ENCODE assay signal across 8 cellular contexts in genomic region chr19:52398091-52398461, GRCh38. TPM values are rescaled to one million over a fixed set of nuclear protein-coding genes. Genes with fewer than 3 reads are reported as not detected.
DNase-seq lines count a peak whose midpoint lies in the region; ATAC-seq and TF ChIP-seq lines count a peak whose summit lies in the region.

No MANE protein-coding gene starts in this region.

- H3K9me3 ChIP-seq in DOHH2 (ENCODE audit: control insufficient read depth, insufficient read depth, low read length) (peaks cover 27% of the 10 kb centered on the region; the same call in 1 of the 2 replicates), iPS DF 6.9 (ENCODE audit: control insufficient read depth, insufficient read depth, low read length) (no peaks in the 10 kb centered on the region)

- no peak for TF ChIP-seq CTCF in DOHH2 (IDR thresholded peaks at IDR 0.05; ENCODE audit: low read depth, low read length, poor library complexity, severe bottlenecking)

- H3K4me3 ChIP-seq in DOHH2 (ENCODE audit: low read length) (peak overlapping the region; percentile 74), iPS DF 6.9 (ENCODE audit: low read length) (peak overlapping the region; percentile 70; the same call in 1 of the 2 replicates)

- peaks cover 60% of the 10 kb centered on the region for H3K36me3 Mint-ChIP-seq in activated naive CD8-positive, alpha-beta T cell treated with anti-CD3 and anti-CD28 coated beads, Interleukin-2, amount 10 ng/mL, durations not matched to agents 7 days and 5 days
- H3K36me3 Mint-ChIP-seq in stimulated activated effector memory CD8-positive, alpha-beta T cell treated with anti-CD3 and anti-CD28 coated beads, Interleukin-12 subunit alpha, Interleukin-12 subunit beta, amount 100 ng/mL, for 72 hours = peaks cover 35% of the 10 kb centered on the region

- H3K4me2 ChIP-seq in DOHH2 (ENCODE audit: low read length) = peak overlapping the region; percentile 66

- H3K9me3 Mint-ChIP-seq in activated naive CD8-positive, alpha-beta T cell treated with anti-CD3 and anti-CD28 coated beads, Interleukin-2, amount 10 ng/mL, durations not matched to agents 7 days and 5 days = peaks cover 42% of the 10 kb centered on the region
- peaks cover 20% of the 10 kb centered on the region for H3K9me3 Mint-ChIP-seq in stimulated activated effector memory CD8-positive, alpha-beta T cell treated with anti-CD3 and anti-CD28 coated beads, Interleukin-12 subunit alpha, Interleukin-12 subunit beta, amount 100 ng/mL, for 72 hours

- no peaks in the 10 kb centered on the region for H3K9me2 ChIP-seq in DOHH2 (replicated peaks; ENCODE audit: control insufficient read depth, low read length)

- H4K20me1 ChIP-seq in DOHH2 (ENCODE audit: control insufficient read depth, insufficient read depth, low read depth, low read length) = no peaks in the 10 kb centered on the region

- no peaks in the 10 kb centered on the region for H3F3A ChIP-seq in DOHH2 (ENCODE audit: control insufficient read depth, insufficient read depth)

- H3K4me3 Mint-ChIP-seq in activated naive CD8-positive, alpha-beta T cell treated with anti-CD3 and anti-CD28 coated beads, Interleukin-2, amount 10 ng/mL, durations not matched to agents 7 days and 5 days = peak overlapping the region; percentile 90
- peak overlapping the region; percentile 78 for H3K4me3 Mint-ChIP-seq in stimulated activated effector memory CD8-positive, alpha-beta T cell treated with anti-CD3 and anti-CD28 coated beads, Interleukin-12 subunit alpha, Interleukin-12 subunit beta, amount 100 ng/mL, for 72 hours

- no peak for DNase-seq in activated naive CD8-positive, alpha-beta T cell treated with anti-CD3 and anti-CD28 coated beads, Interleukin-2, amount 10 ng/mL, durations not matched to agents 7 days and 5 days
- no peak for DNase-seq in iPS DF 6.9 (ENCODE audit: low read depth, low spot score)
- DNase-seq in stimulated activated effector memory CD8-positive, alpha-beta T cell treated with anti-CD3 and anti-CD28 coated beads, Interleukin-12 subunit alpha, Interleukin-12 subunit beta, amount 100 ng/mL, for 72 hours (ENCODE audit: low spot score in 2 of 2) = no peak
- no peak for DNase-seq in NOMO-1 treated with dmso at 0.1 percent for 144 hours (lab: John Stamatoyannopoulos, UW; ENCODE audit: unreplicated experiment)
- no peak for DNase-seq in HT-29 (ENCODE audit: low spot score)

- no peaks in the 10 kb centered on the region for H3K27me3 ChIP-seq in DOHH2 (ENCODE audit: control insufficient read depth, low read length)
- H3K27me3 ChIP-seq in iPS DF 6.9 (ENCODE audit: control insufficient read depth, insufficient read depth, low read length) = no peaks in the 10 kb centered on the region

- H3K79me2 ChIP-seq in DOHH2 (ENCODE audit: control insufficient read depth, low read length) = no peaks in the 10 kb centered on the region

- no CpG with 5 or more reads among the region's 14 CpGs for WGBS in iPS DF 6.9 (ENCODE audit: insufficient coverage, insufficient read length)

- H3K4me1 Mint-ChIP-seq in activated naive CD8-positive, alpha-beta T cell treated with anti-CD3 and anti-CD28 coated beads, Interleukin-2, amount 10 ng/mL, durations not matched to agents 7 days and 5 days = peaks cover 15% of the 10 kb centered on the region
- H3K4me1 Mint-ChIP-seq in stimulated activated effector memory CD8-positive, alpha-beta T cell treated with anti-CD3 and anti-CD28 coated beads, Interleukin-12 subunit alpha, Interleukin-12 subunit beta, amount 100 ng/mL, for 72 hours = peaks cover 21% of the 10 kb centered on the region

- ATAC-seq in HG03039 (IDR thresholded peaks at IDR 0.05; ENCODE audit: unreplicated experiment) (peak; percentile 8), HG03565 (IDR thresholded peaks at IDR 0.05; ENCODE audit: unreplicated experiment) (no peak)
- ATAC-seq in activated naive CD8-positive, alpha-beta T cell treated with anti-CD3 and anti-CD28 coated beads, Interleukin-2, amount 10 ng/mL, durations not matched to agents 7 days and 5 days (ENCODE audit: low read depth) = peak; percentile 51
- peak; percentile 59 for ATAC-seq in stimulated activated effector memory CD8-positive, alpha-beta T cell treated with anti-CD3 and anti-CD28 coated beads, Interleukin-12 subunit alpha, Interleukin-12 subunit beta, amount 100 ng/mL, for 72 hours

- H3K36me3 ChIP-seq in DOHH2 (ENCODE audit: control insufficient read depth, low read length) (no peaks in the 10 kb centered on the region), iPS DF 6.9 (ENCODE audit: control insufficient read depth, insufficient read depth, low read length) (no peaks in the 10 kb centered on the region; the same call in 1 of the 2 replicates)

- H3K27ac ChIP-seq in DOHH2 (ENCODE audit: low read depth, low read length) (peak overlapping the region; percentile 37; the same call in 1 of the 2 replicates), iPS DF 6.9 (ENCODE audit: low read length) (no peak overlapping the region)

- H3K27ac Mint-ChIP-seq in activated naive CD8-positive, alpha-beta T cell treated with anti-CD3 and anti-CD28 coated beads, Interleukin-2, amount 10 ng/mL, durations not matched to agents 7 days and 5 days = peak overlapping the region; percentile 94
- H3K27ac Mint-ChIP-seq in stimulated activated effector memory CD8-positive, alpha-beta T cell treated with anti-CD3 and anti-CD28 coated beads, Interleukin-12 subunit alpha, Interleukin-12 subunit beta, amount 100 ng/mL, for 72 hours = peak overlapping the region; percentile 94

- peaks cover 10% of the 10 kb centered on the region for H3K4me1 ChIP-seq in DOHH2 (ENCODE audit: control insufficient read depth, low read length)
- H3K4me1 ChIP-seq in iPS DF 6.9 (ENCODE audit: control insufficient read depth, insufficient read depth, low read length) = no peaks in the 10 kb centered on the region

- POLR2A ChIA-PET in activated naive CD8-positive, alpha-beta T cell treated with anti-CD3 and anti-CD28 coated beads, Interleukin-2, amount 10 ng/mL, durations not matched to agents 7 days and 5 days (lab: Charles Lee) = interaction anchor here (0.6 to 3.0 kb wide), 3 partner anchors 25 to 595 kb away, joined by 3 to 17 read pairs (median 6); partner anchors contain the start of gene ZNF880

- H3K27me3 Mint-ChIP-seq in activated naive CD8-positive, alpha-beta T cell treated with anti-CD3 and anti-CD28 coated beads, Interleukin-2, amount 10 ng/mL, durations not matched to agents 7 days and 5 days = no peaks in the 10 kb centered on the region

RNA-seq across cellular contexts. Expression of gene ZNF528, which starts 0.4 kb away (rescaled TPM):
- 10 to 100 TPM; 31.7 to 33.0 TPM for total RNA-seq in activated naive CD8-positive, alpha-beta T cell treated with anti-CD3 and anti-CD28 coated beads, Interleukin-2, amount 10 ng/mL, durations not matched to agents 7 days and 5 days
- not detected in 2 replicates for total RNA-seq in HT-29 (2014; rRNA removed; shearing (Covaris generic))

RNA-seq across cellular contexts. Expression of gene ZNF880, which starts 28.4 kb away (rescaled TPM):
- total RNA-seq in activated naive CD8-positive, alpha-beta T cell treated with anti-CD3 and anti-CD28 coated beads, Interleukin-2, amount 10 ng/mL, durations not matched to agents 7 days and 5 days = 10 to 100 TPM; 30.1 to 31.1 TPM
- not detected in 2 replicates for total RNA-seq in HT-29 (2014; rRNA removed; shearing (Covaris generic))

RNA-seq across cellular contexts. Expression of gene ZNF534, which starts 30.9 kb away (rescaled TPM):
- not detected for total RNA-seq in activated naive CD8-positive, alpha-beta T cell treated with anti-CD3 and anti-CD28 coated beads, Interleukin-2, amount 10 ng/mL, durations not matched to agents 7 days and 5 days
- total RNA-seq in HT-29 (2014; rRNA removed; shearing (Covaris generic)) = not detected in 2 replicates

RNA-seq across cellular contexts. Expression of gene ZNF578, which starts 55.3 kb away (rescaled TPM):
- 1 to 10 TPM; 3.4 to 4.7 TPM for total RNA-seq in activated naive CD8-positive, alpha-beta T cell treated with anti-CD3 and anti-CD28 coated beads, Interleukin-2, amount 10 ng/mL, durations not matched to agents 7 days and 5 days
- total RNA-seq in HT-29 (2014; rRNA removed; shearing (Covaris generic)) = not detected in 2 replicates

Comparison
In these comparisons a context has a peak if more than half of its experiments do, and no peak if none do; other contexts are left out.
1. RNA of gene ZNF528, which starts 0.4 kb away (total RNA-seq): 31.7 to 33.0 TPM in activated naive CD8-positive, alpha-beta T cell treated with anti-CD3 and anti-CD28 coated beads, Interleukin-2, amount 10 ng/mL, durations not matched to agents 7 days and 5 days; not detected in HT-29; every median in the first group is over 10 times any median in the second.
2. RNA of gene ZNF880, which starts 28.4 kb away (total RNA-seq): 30.1 to 31.1 TPM in activated naive CD8-positive, alpha-beta T cell treated with anti-CD3 and anti-CD28 coated beads, Interleukin-2, amount 10 ng/mL, durations not matched to agents 7 days and 5 days; not detected in HT-29; every median in the first group is over 10 times any median in the second.